Comparison of ENCODE assay signal across 9 cellular contexts in the genomic region with DNA sequence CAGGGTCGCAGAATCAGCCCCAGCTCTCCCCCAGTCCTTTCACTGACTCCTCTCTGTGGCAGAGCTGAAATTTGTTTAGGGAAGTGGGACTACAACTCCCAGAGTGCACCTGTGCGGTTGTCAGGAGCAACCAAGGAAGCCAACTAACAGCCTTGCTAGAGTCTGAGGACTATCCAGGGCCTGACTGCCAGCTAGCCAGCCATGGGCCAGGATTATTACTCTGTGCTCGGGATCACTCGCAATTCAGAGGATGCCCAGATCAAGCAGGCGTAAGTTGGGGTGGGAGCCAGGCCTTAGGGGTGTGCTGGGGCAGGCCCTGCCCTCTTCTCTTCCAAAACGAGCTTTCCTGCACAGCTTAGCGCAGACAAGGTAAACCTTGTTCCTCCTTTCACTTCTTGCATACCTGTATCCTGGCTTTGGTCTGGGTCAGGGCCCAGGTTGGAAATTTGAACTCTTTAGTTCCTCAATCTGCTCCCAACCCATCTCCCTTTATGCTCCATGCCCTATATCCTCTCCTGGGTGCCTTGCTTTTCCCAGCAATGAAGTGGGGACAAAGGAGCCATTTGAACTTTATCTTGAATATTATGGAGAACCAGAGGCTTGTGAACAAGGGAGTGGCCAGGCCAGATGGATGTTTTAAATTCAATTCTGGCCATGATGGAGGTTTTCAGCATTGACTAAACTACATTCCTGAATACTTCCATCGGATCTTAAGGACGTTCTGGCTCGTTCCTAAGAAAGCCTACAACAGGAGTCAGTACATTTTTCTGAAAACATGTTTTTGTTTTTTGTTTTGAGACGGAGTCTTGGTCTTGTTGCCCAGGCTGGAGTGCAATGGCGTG. TPM values are rescaled to one million over a fixed set of nuclear protein-coding genes. Genes with fewer than 3 reads are reported as not detected.
DNase-seq lines count a peak whose midpoint lies in the region; ATAC-seq and TF ChIP-seq lines count a peak whose summit lies in the region.
"Had no signal": no experiment of that assay in that cellular context is flagged by ENCODE, and none has a peak within 500 bp of the region (broad histone marks: within the 10 kb centered on the region; RNA-seq: fewer than 3 reads in every experiment).

A gene with protein sequence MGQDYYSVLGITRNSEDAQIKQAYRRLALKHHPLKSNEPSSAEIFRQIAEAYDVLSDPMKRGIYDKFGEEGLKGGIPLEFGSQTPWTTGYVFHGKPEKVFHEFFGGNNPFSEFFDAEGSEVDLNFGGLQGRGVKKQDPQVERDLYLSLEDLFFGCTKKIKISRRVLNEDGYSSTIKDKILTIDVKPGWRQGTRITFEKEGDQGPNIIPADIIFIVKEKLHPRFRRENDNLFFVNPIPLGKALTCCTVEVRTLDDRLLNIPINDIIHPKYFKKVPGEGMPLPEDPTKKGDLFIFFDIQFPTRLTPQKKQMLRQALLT (plus strand): TSS at position 158 of the 842 bp plus-strand sequence. CDS start 44 bp downstream, at position 202.

- no peak within 1 kb of the TSS for H3K4me3 ChIP-seq in PC-9

- DNase-seq in DMS153 treated with DMSO at 0.1 percent for 48 hours (lab: John Stamatoyannopoulos, UW; ENCODE audit: unreplicated experiment) = peak; percentile 19
- DNase-seq in GM19238 (ENCODE audit: insufficient read length, low spot score) = peak; percentile 80
- DNase-seq in PC-9 = peak; percentile 45 to 47
- DNase-seq in renal cortical epithelial cell (ENCODE audit: low read depth) = peak; percentile 58
- no peak for DNase-seq in NCI-H2171 treated with DMSO at 0.1 percent for 48 hours (lab: John Stamatoyannopoulos, UW)
- no peak for DNase-seq in activated effector memory CD4-positive, alpha-beta T cell treated with anti-CD3 and anti-CD28 coated beads, Interleukin-2, amount 50 U/mL, for 16 hours

- no TSS peak for BruUV-seq in PC-9 (replicated peaks; lab: Mats Ljungman, UMichigan)

- intact Hi-C loops in PC-9 (cut with micrococcal nuclease; ENCODE audit: unreplicated experiment) = no loop called here

- no peaks in the 10 kb centered on the region for H3K36me3 ChIP-seq in PC-9 (ENCODE audit: low read depth)

- no peak within 1 kb of the TSS for H3K27ac ChIP-seq in PC-9

- H3K9me3 ChIP-seq in PC-9 (ENCODE audit: insufficient read depth, low read depth) = no peaks in the 10 kb centered on the region

- no peaks in the 10 kb centered on the region for H3K79me2 ChIP-seq in PC-9 (ENCODE audit: low read depth)

- POLR2A ChIA-PET in PC-9 (lab: Charles Lee; ENCODE audit: unreplicated experiment) = no interaction called here

- H4K20me1 ChIP-seq in PC-9 (ENCODE audit: insufficient read depth) = no peaks in the 10 kb centered on the region

- peaks cover 7% of the 10 kb centered on the region for H3K4me1 ChIP-seq in PC-9 (replicated peaks; ENCODE audit: insufficient read depth)

- H3K4me2 ChIP-seq in PC-9 = no peak within 1 kb of the TSS

- no peak within 1 kb of the TSS for H2AFZ ChIP-seq in PC-9

- H3K9me2 ChIP-seq in PC-9 (ENCODE audit: insufficient read depth) = no peaks in the 10 kb centered on the region

- H3K27me3 ChIP-seq in PC-9 (ENCODE audit: insufficient read depth, low read depth) = no peaks in the 10 kb centered on the region

- CTCF ChIA-PET in PC-9 (lab: Charles Lee) = no interaction called here

- TF ChIP-seq CTCF in PC-9 (conservative IDR thresholded peaks at IDR 0.05) = no peak

- H3F3A ChIP-seq in PC-9 (ENCODE audit: insufficient read depth, low read depth) = peaks cover 5% of the 10 kb centered on the region; the same call in 1 of the 2 replicates

- ATAC-seq in HG03342 (IDR thresholded peaks at IDR 0.05; ENCODE audit: unreplicated experiment) (peak; percentile 90), esophagus mucosa (peak; percentile 87)

RNA-seq across cellular contexts. Expression of the gene that starts here (rescaled TPM):
- total RNA-seq in PC-9 (2021) = 0.79 and 0.90 TPM in 2 replicates
- total RNA-seq in esophagus mucosa = not detected
- total RNA-seq in renal cortical epithelial cell = 0.35 and 1.4 TPM in 2 replicates
- total RNA-seq: dermis microvascular lymphatic vessel endothelial cell had no signal

Comparison
In these comparisons a context has a peak if more than half of its experiments do, and no peak if none do; other contexts are left out.
1. Peak in DNase-seq in PC-9; RNA of the gene not detected or under 1 TPM.
2. Peak in ATAC-seq in esophagus mucosa; RNA of the gene not detected or under 1 TPM.
3. DNase-seq: peak in DMS153 treated with DMSO at 0.1 percent for 48 hours (single experiment), GM19238 (single experiment) and renal cortical epithelial cell (single experiment); none in NCI-H2171 treated with DMSO at 0.1 percent for 48 hours (single experiment) and activated effector memory CD4-positive, alpha-beta T cell treated with anti-CD3 and anti-CD28 coated beads, Interleukin-2, amount 50 U/mL, for 16 hours (single experiment).